ENCODE assay signal across 8 cellular contexts in genomic region chr22:21982338-21982965, GRCh38. TPM values are rescaled to one million over a fixed set of nuclear protein-coding genes. Genes with fewer than 3 reads are reported as not detected.
DNase-seq lines count a peak whose midpoint lies in the region; ATAC-seq and TF ChIP-seq lines count a peak whose summit lies in the region.

TOP3B (minus strand) TSS chr22:21982787; CDS start chr22:21975709, 7,078 bp downstream.

- no peak for TF ChIP-seq EP300 in stomach (IDR thresholded peaks at IDR 0.05)

- H3K27ac ChIP-seq in SJCRH30 = peak within 1 kb of the TSS; percentile 63
- H3K27ac ChIP-seq in foreskin keratinocyte = peak within 1 kb of the TSS; percentile 73
- peak within 1 kb of the TSS; percentile 23 for H3K27ac ChIP-seq in neural progenitor cell
- peak within 1 kb of the TSS; percentile 74 to 83 (median 81) for H3K27ac ChIP-seq in stomach

- POLR2A ChIA-PET in AG04449 (lab: Yijun Ruan, JAX) = no interaction called here

- H3K9me3 ChIP-seq in SJCRH30 (replicated peaks) = no peaks in the 10 kb centered on the region
- H3K9me3 ChIP-seq in neural progenitor cell (ENCODE audit: low read depth) = no peaks in the 10 kb centered on the region
- no peaks in the 10 kb centered on the region for H3K9me3 ChIP-seq in stomach

- H3K27me3 ChIP-seq in SJCRH30 (no peaks in the 10 kb centered on the region), foreskin keratinocyte (no peaks in the 10 kb centered on the region), neural progenitor cell (peaks cover 22% of the 10 kb centered on the region), stomach (no peaks in the 10 kb centered on the region)

- 0 to 1% (median 0%) methylated on average over 35 to 54 of the region's 54 CpGs for WGBS in stomach, 5 donors

- peak within 1 kb of the TSS; percentile 85 for H3K9ac ChIP-seq in neural progenitor cell

- intact Hi-C loops in stomach (cut with DNase I; ENCODE audit: low total_unique reads) = no loop called here

- peaks cover 10% of the 10 kb centered on the region for H3K27me3 Mint-ChIP-seq in neural progenitor cell (ENCODE audit: insufficient read depth, low read depth)

- H3K36me3 Mint-ChIP-seq in neural progenitor cell = peaks cover 3% of the 10 kb centered on the region

- peaks cover 36% of the 10 kb centered on the region for H4K20me1 ChIP-seq in neural progenitor cell (ENCODE audit: low read depth)

- DNase-seq in AG04449 (ENCODE audit: low read depth, low spot score) = no peak
- DNase-seq in GM19238 (ENCODE audit: insufficient read length, low spot score) = peak; percentile 80
- DNase-seq in LNCaP clone FGC (ENCODE audit: low read depth) = no peak
- DNase-seq in SJCRH30 = peak; percentile 82 to 85
- DNase-seq in activated gamma-delta T cell treated with Interleukin-2 at 50 U/mL for 16 hours = peak; percentile 76
- DNase-seq in foreskin keratinocyte = peak in 1 of 2 donors; percentile 56
- DNase-seq in neural progenitor cell (ENCODE audit: low spot score) = peak; percentile 90
- peak; percentile 88 for DNase-seq in stomach

- H3K4me1 Mint-ChIP-seq in neural progenitor cell = peaks cover 12% of the 10 kb centered on the region

- H3K4me3 ChIP-seq in AG04449 (ENCODE audit: low read depth, low read length) (peak within 1 kb of the TSS; percentile 95), LNCaP clone FGC (ENCODE audit: low read depth, low read length) (peak within 1 kb of the TSS; percentile 90), SJCRH30 (peak within 1 kb of the TSS; percentile 98), neural progenitor cell (peak within 1 kb of the TSS; percentile 82), stomach (peak within 1 kb of the TSS; percentile 71 to 97 (median 84))

- H3K4me3 Mint-ChIP-seq in neural progenitor cell = peak within 1 kb of the TSS; percentile 93

- H3K36me3 ChIP-seq in SJCRH30 = no peaks in the 10 kb centered on the region; the same call in 1 of the 2 replicates
- H3K36me3 ChIP-seq in neural progenitor cell = no peaks in the 10 kb centered on the region
- H3K36me3 ChIP-seq in stomach = peaks cover 0 to 16% (median 13%) of the 10 kb centered on the region in 4 donors

- ATAC-seq in foreskin keratinocyte = peak; percentile 76

- peaks cover 31% of the 10 kb centered on the region for H3K79me2 ChIP-seq in neural progenitor cell (ENCODE audit: low read depth)

- TF ChIP-seq CTCF in AG04449 (IDR thresholded peaks at IDR 0.05; ENCODE audit: insufficient read depth, low read length, missing control alignments) (no peak), LNCaP clone FGC (IDR thresholded peaks at IDR 0.05; ENCODE audit: control insufficient read depth, extremely low read depth, insufficient read depth) (no peak), foreskin keratinocyte (conservative IDR thresholded peaks at IDR 0.05) (peak; percentile 7), neural progenitor cell (IDR thresholded peaks at IDR 0.05) (peak; percentile 8), stomach (IDR thresholded peaks at IDR 0.05) (no peak)

- peak within 1 kb of the TSS; percentile 100 for H2AFZ ChIP-seq in neural progenitor cell (replicated peaks)

- H3F3A ChIP-seq in neural progenitor cell (ENCODE audit: low read depth) = peaks cover 15% of the 10 kb centered on the region

- no peak for TF ChIP-seq POLR2A in stomach (IDR thresholded peaks at IDR 0.05)

- peak within 1 kb of the TSS; percentile 63 for H3K27ac Mint-ChIP-seq in neural progenitor cell

- no peaks in the 10 kb centered on the region for H3K9me3 Mint-ChIP-seq in neural progenitor cell

- no peaks in the 10 kb centered on the region for H3K4me1 ChIP-seq in SJCRH30
- no peaks in the 10 kb centered on the region for H3K4me1 ChIP-seq in foreskin keratinocyte
- H3K4me1 ChIP-seq in neural progenitor cell = peaks cover 7% of the 10 kb centered on the region
- H3K4me1 ChIP-seq in stomach = peaks cover 8 to 35% (median 25%) of the 10 kb centered on the region in 4 donors

- H3K4me2 ChIP-seq in neural progenitor cell = peak within 1 kb of the TSS; percentile 95

- CTCF ChIA-PET in AG04449 (lab: Yijun Ruan, JAX) = interaction anchor here (0.7 to 4.0 kb wide), 5 partner anchors 11 to 44 kb away, joined by 3 to 67 read pairs (median 5); partner anchors contain the start of gene PPM1F

RNA-seq across cellular contexts. Expression of gene TOP3B, which starts in this region (rescaled TPM):
- 28.5 and 33.8 TPM in 2 replicates for total RNA-seq in SJCRH30 (2014; rRNA removed; shearing (Covaris generic))
- total RNA-seq in foreskin keratinocyte (25.3 and 25.9 TPM in 2 replicates), neural progenitor cell (ENCODE audit: low replicate concordance) (53.9 and 74.0 TPM in 2 replicates), stomach (100 to 1,000 TPM in 1 of 5 donors, 10 to 100 TPM in 4; 25.0 to 509 (median 38.5) TPM)
- polyA plus RNA-seq in foreskin keratinocyte (13.9 and 14.6 TPM in 2 replicates), stomach (10 to 100 TPM in 1 of 3 donors, 1 to 10 TPM in 2; 3.8 to 13.8 (median 5.9) TPM)

Comparison
In these comparisons a context has a peak if more than half of its experiments do, and no peak if none do; other contexts are left out.
1. DNase-seq: peak in GM19238 (single experiment), SJCRH30 (2 of 2), activated gamma-delta T cell treated with Interleukin-2 at 50 U/mL for 16 hours (single experiment), neural progenitor cell (single experiment) and stomach (single experiment); none in AG04449 (single experiment) and LNCaP clone FGC (single experiment).
2. CTCF ChIP-seq: peak in foreskin keratinocyte (single experiment) and neural progenitor cell (single experiment); none in AG04449 (single experiment), LNCaP clone FGC (single experiment) and stomach (0 of 7).
3. H3K27ac ChIP-seq: peak in every context shown above with its lines; median percentile 81 in stomach; 73 in foreskin keratinocyte; 63 in SJCRH30; 23 in neural progenitor cell.
4. Peak in every context shown above with its lines, with median percentiles within 50 percentile points of each other: H3K4me3 ChIP-seq.